In genomic region chr22:38056969-38057841, GRCh38 we compare ENCODE assay signal across 8 cellular contexts. TPM values are rescaled to one million over a fixed set of nuclear protein-coding genes. Genes with fewer than 3 reads are reported as not detected.
A peak's percentile ranks its signal among the peaks of the same experiment; 100 is the strongest.
DNase-seq lines count a peak whose midpoint lies in the region; ATAC-seq, FAIRE-seq and TF ChIP-seq lines count a peak whose summit lies in the region.

Gene PICK1 (plus strand): TSS chr22:38057404. CDS start chr22:38057810, 406 bp downstream.

- H3K9me3 ChIP-seq in HUES6 (ENCODE audit: control insufficient read depth, insufficient read depth, low read depth, low read length) = no peaks in the 10 kb centered on the region
- no peaks in the 10 kb centered on the region for H3K9me3 ChIP-seq in mononuclear cell (ENCODE audit: low read depth, low read length)

- no peak for TF ChIP-seq CTCF in epithelial cell of proximal tubule (conservative IDR thresholded peaks at IDR 0.05; ENCODE audit: low read depth, low read length)

- H3K4me1 ChIP-seq in HUES6 (ENCODE audit: control insufficient read depth, insufficient read depth, low read length) (peaks cover 12% of the 10 kb centered on the region), mononuclear cell (ENCODE audit: insufficient read depth, low read length) (peaks cover 10% of the 10 kb centered on the region)

- H3K27me3 Mint-ChIP-seq in activated T-cell treated with anti-CD3 and anti-CD28 coated beads, Interleukin-2, amount 50 U/mL, for 24 hours = no peaks in the 10 kb centered on the region

- no peaks in the 10 kb centered on the region for H3K9me3 Mint-ChIP-seq in activated T-cell treated with anti-CD3 and anti-CD28 coated beads, Interleukin-2, amount 50 U/mL, for 24 hours

- H3K36me3 Mint-ChIP-seq in activated T-cell treated with anti-CD3 and anti-CD28 coated beads, Interleukin-2, amount 50 U/mL, for 24 hours (ENCODE audit: low read depth) = peaks cover 19% of the 10 kb centered on the region

- peak within 1 kb of the TSS; percentile 93 for H3K4me3 Mint-ChIP-seq in activated T-cell treated with anti-CD3 and anti-CD28 coated beads, Interleukin-2, amount 50 U/mL, for 24 hours

- peak within 1 kb of the TSS; percentile 99 for H3K27ac Mint-ChIP-seq in activated T-cell treated with anti-CD3 and anti-CD28 coated beads, Interleukin-2, amount 50 U/mL, for 24 hours

- H3K36me3 ChIP-seq in HUES6 (ENCODE audit: control insufficient read depth, insufficient read depth, low read length) = peaks cover 20% of the 10 kb centered on the region

- peak within 1 kb of the TSS; percentile 85 for H3K27ac ChIP-seq in HUES6 (ENCODE audit: low read depth, low read length)

- H3K4me3 ChIP-seq in HUES6 (ENCODE audit: low read depth, low read length) (peak within 1 kb of the TSS; percentile 78), epithelial cell of proximal tubule (ENCODE audit: low read depth, low read length) (peak within 1 kb of the TSS; percentile 85), mononuclear cell (ENCODE audit: low read length) (peak within 1 kb of the TSS; percentile 91)

- H3K4me1 Mint-ChIP-seq in activated T-cell treated with anti-CD3 and anti-CD28 coated beads, Interleukin-2, amount 50 U/mL, for 24 hours (ENCODE audit: low read depth) = peaks cover 18% of the 10 kb centered on the region

- no peak for ATAC-seq in HG02970 (IDR thresholded peaks at IDR 0.05; ENCODE audit: low FRiP score, unreplicated experiment)

- H3K27me3 ChIP-seq in HUES6 (ENCODE audit: control insufficient read depth, insufficient read depth, low read length) (no peaks in the 10 kb centered on the region), mononuclear cell (ENCODE audit: insufficient read depth, low read length) (no peaks in the 10 kb centered on the region)

- H3K9ac ChIP-seq in HUES6 (ENCODE audit: low read length) = peak within 1 kb of the TSS; percentile 70

- DNase-seq in OCI-M1 (lab: John Stamatoyannopoulos, UW) = peak; percentile 87
- DNase-seq in activated T-cell treated with anti-CD3 and anti-CD28 coated beads, Interleukin-2, amount 50 U/mL, for 24 hours = peak; percentile 90
- peak; percentile 65 for DNase-seq in epithelial cell of proximal tubule (ENCODE audit: low read depth)
- DNase-seq in stimulated activated CD8-positive, alpha-beta memory T cell treated with anti-CD3 and anti-CD28 coated beads, Interleukin-2, amount 100 ng/mL, for 1 hour (ENCODE audit: low read depth in 2 of 2) = peak; percentile 36 to 61

- peak; percentile 95 for FAIRE-seq in G401.6 (lab: Jason Lieb, UNC)

RNA-seq across cellular contexts. Expression of gene PICK1, which starts in this region (rescaled TPM):
- total RNA-seq in epithelial cell of proximal tubule (38.7 and 55.5 TPM in 2 replicates), mononuclear cell (10.6 TPM)
